In genomic region chr7:20738517-20739481, GRCh38 we compare ENCODE assay signal across 21 cellular contexts. TPM values are rescaled to one million over a fixed set of nuclear protein-coding genes. Genes with fewer than 3 reads are reported as not detected.
DNase-seq lines count a peak whose midpoint lies in the region; ATAC-seq, FAIRE-seq and TF ChIP-seq lines count a peak whose summit lies in the region.
"Had no signal": no experiment of that assay in that cellular context is flagged by ENCODE, and none has a peak within 500 bp of the region (broad histone marks: within the 10 kb centered on the region; RNA-seq: fewer than 3 reads in every experiment).

No MANE protein-coding gene starts in this region.

- CTCF ChIA-PET in HepG2 (lab: Yijun Ruan, JAX; ENCODE audit: low intra/inter-chr PET ratio, low total read pairs), result no interaction called here

- DNase-seq in GM18507 (ENCODE audit: extremely low spot score, insufficient read length, low read depth), result no peak
- DNase-seq in HepG2 (ENCODE audit: low spot score), result peak; percentile 41
- no peak for DNase-seq in activated T-cell treated with anti-CD3 and anti-CD28 coated beads for 4 hours
- no peak for DNase-seq in T-helper 17 cell
- no peak for DNase-seq in colonic mucosa
- no peak for DNase-seq in stimulated activated effector memory CD8-positive, alpha-beta T cell treated with anti-CD3 and anti-CD28 coated beads, Interleukin-12 subunit alpha, Interleukin-12 subunit beta, amount 100 ng/mL, for 72 hours (ENCODE audit: low spot score in 2 of 2)
- DNase-seq: activated CD4-positive, alpha-beta T cell treated with anti-CD3 and anti-CD28 coated beads, Interleukin-2, amount 10 ng/mL, durations not matched to agents 7 days and 5 days; activated naive CD4-positive, alpha-beta T cell treated with Interleukin-2 at 50 U/mL for 16 hours; anterior cingulate cortex; CD8-positive, alpha-beta memory T cell; effector CD4-positive, alpha-beta T cell; lower lobe of right lung; MV-4-11; Right ventricle myocardium superior; stimulated activated CD4-positive, alpha-beta T cell treated with anti-CD3 and anti-CD28 coated beads, Interleukin-1b, Interleukin-23, amount 100 ng/mL, for 48 hours; upper lobe of right lung had no signal

- H3K27me3 ChIP-seq in HepG2 (ENCODE audit: control insufficient read depth in 1 of 2, insufficient read depth in 2 of 2, low read length in 2 of 2) (no peaks in the 10 kb centered on the region), colonic mucosa (no peaks in the 10 kb centered on the region)
- H3K27me3 ChIP-seq: upper lobe of right lung had no signal

- H3K36me3 ChIP-seq in HepG2 (replicated peaks in 1 of 2; ENCODE audit: control insufficient read depth in 1 of 2, insufficient read depth in 2 of 2, low read length in 2 of 2) (no peaks in the 10 kb centered on the region), colonic mucosa (no peaks in the 10 kb centered on the region)
- H3K36me3 ChIP-seq: lower lobe of right lung, upper lobe of right lung had no signal

- TF ChIP-seq CTCF in HepG2 (CRISPR knock-in tag; IDR thresholded peaks at IDR 0.05), result no peak
- TF ChIP-seq CTCF in colonic mucosa (IDR thresholded peaks at IDR 0.05), result no peak

- TF ChIP-seq EP300 in Ishikawa (IDR thresholded peaks at IDR 0.05; ENCODE audit: borderline replicate concordance) (no peak), HepG2 (IDR thresholded peaks at IDR 0.05; ENCODE audit: low read depth in 2 of 2, low read length in 2 of 2) (no peak), HepG2 (CRISPR knock-in tag; IDR thresholded peaks at IDR 0.05; ENCODE audit: borderline replicate concordance) (no peak)

- H2AFZ ChIP-seq in HepG2 (ENCODE audit: low read length), result no peak overlapping the region

- peaks cover 2% of the 10 kb centered on the region for H3K9me3 Mint-ChIP-seq in stimulated activated effector memory CD8-positive, alpha-beta T cell treated with anti-CD3 and anti-CD28 coated beads, Interleukin-12 subunit alpha, Interleukin-12 subunit beta, amount 100 ng/mL, for 72 hours
- H3K9me3 Mint-ChIP-seq: activated CD4-positive, alpha-beta T cell treated with anti-CD3 and anti-CD28 coated beads, Interleukin-2, amount 10 ng/mL, durations not matched to agents 7 days and 5 days had no signal

- H3K9ac ChIP-seq in HepG2 (ENCODE audit: insufficient read depth, low read depth, low read length) (no peak overlapping the region), colonic mucosa (ENCODE audit: low read depth in 2 of 2, low read length in 2 of 2) (no peak overlapping the region)

- in situ Hi-C loops in HepG2 (cut with HindIII; ENCODE audit: extremely low pct_ligation_motif_present, low pct_unique_long_range_greater_than_20kb), result no loop called here

- peak overlapping the region; percentile 57 for H3K4me2 ChIP-seq in HepG2 (ENCODE audit: low read depth, low read length)

- peaks cover 2% of the 10 kb centered on the region for H3K36me3 Mint-ChIP-seq in T-helper 17 cell (ENCODE audit: low read depth)
- H3K36me3 Mint-ChIP-seq in stimulated activated effector memory CD8-positive, alpha-beta T cell treated with anti-CD3 and anti-CD28 coated beads, Interleukin-12 subunit alpha, Interleukin-12 subunit beta, amount 100 ng/mL, for 72 hours, result no peaks in the 10 kb centered on the region
- H3K36me3 Mint-ChIP-seq: CD8-positive, alpha-beta memory T cell had no signal

- H3K9me3 ChIP-seq in HepG2 (ENCODE audit: low read length) (no peaks in the 10 kb centered on the region), T-helper 17 cell (ENCODE audit: control insufficient read depth, low read length, poor library complexity, severe bottlenecking) (no peaks in the 10 kb centered on the region), colonic mucosa (no peaks in the 10 kb centered on the region)
- H3K9me3 ChIP-seq: lower lobe of right lung, upper lobe of right lung had no signal

- no peak overlapping the region for H3K4me3 Mint-ChIP-seq in T-helper 17 cell
- no peak overlapping the region for H3K4me3 Mint-ChIP-seq in stimulated activated effector memory CD8-positive, alpha-beta T cell treated with anti-CD3 and anti-CD28 coated beads, Interleukin-12 subunit alpha, Interleukin-12 subunit beta, amount 100 ng/mL, for 72 hours
- H3K4me3 Mint-ChIP-seq: activated CD4-positive, alpha-beta T cell treated with anti-CD3 and anti-CD28 coated beads, Interleukin-2, amount 10 ng/mL, durations not matched to agents 7 days and 5 days; CD8-positive, alpha-beta memory T cell had no signal

- H3K4me3 ChIP-seq in HepG2 (replicated peaks in 1 of 3; ENCODE audit: insufficient read depth in 1 of 3, low read depth in 2 of 3, low read length in 3 of 3), result no peak overlapping the region; a peak in 1 of 6 replicates
- H3K4me3 ChIP-seq in colonic mucosa, result no peak overlapping the region
- H3K4me3 ChIP-seq: lower lobe of right lung, upper lobe of right lung had no signal

- H3K27me3 Mint-ChIP-seq in T-helper 17 cell, result peaks cover under 1% of the 10 kb centered on the region

- no peak for TF ChIP-seq POLR2A in HepG2 (IDR thresholded peaks at IDR 0.05; ENCODE audit: insufficient read depth in 1 of 2, low read depth in 2 of 2, low read length in 2 of 2)

- BruUV-seq in HepG2 (replicated peaks; lab: Mats Ljungman, UMichigan), result no TSS peak

- H4K20me1 ChIP-seq in HepG2 (ENCODE audit: insufficient read depth, low read length), result no peaks in the 10 kb centered on the region

- no peaks in the 10 kb centered on the region for H3K4me1 Mint-ChIP-seq in T-helper 17 cell
- no peaks in the 10 kb centered on the region for H3K4me1 Mint-ChIP-seq in stimulated activated effector memory CD8-positive, alpha-beta T cell treated with anti-CD3 and anti-CD28 coated beads, Interleukin-12 subunit alpha, Interleukin-12 subunit beta, amount 100 ng/mL, for 72 hours
- H3K4me1 Mint-ChIP-seq: activated CD4-positive, alpha-beta T cell treated with anti-CD3 and anti-CD28 coated beads, Interleukin-2, amount 10 ng/mL, durations not matched to agents 7 days and 5 days; CD8-positive, alpha-beta memory T cell had no signal

- FAIRE-seq in GM18507 (lab: Jason Lieb, UNC) (peak; percentile 38), HepG2 (lab: Jason Lieb, UNC) (no peak)

- no peak overlapping the region for H3K27ac Mint-ChIP-seq in T-helper 17 cell
- H3K27ac Mint-ChIP-seq in stimulated activated effector memory CD8-positive, alpha-beta T cell treated with anti-CD3 and anti-CD28 coated beads, Interleukin-12 subunit alpha, Interleukin-12 subunit beta, amount 100 ng/mL, for 72 hours, result no peak overlapping the region
- H3K27ac Mint-ChIP-seq: activated CD4-positive, alpha-beta T cell treated with anti-CD3 and anti-CD28 coated beads, Interleukin-2, amount 10 ng/mL, durations not matched to agents 7 days and 5 days; CD8-positive, alpha-beta memory T cell had no signal

- no peak for TF ChIP-seq RAD21 in Ishikawa (IDR thresholded peaks at IDR 0.05; ENCODE audit: low read depth)
- no peak for TF ChIP-seq RAD21 in HepG2 (CRISPR knock-in tag; IDR thresholded peaks at IDR 0.05)

- POLR2A ChIA-PET in HepG2 (lab: Yijun Ruan, JAX), result no interaction called here

- H3K4me1 ChIP-seq in HepG2 (ENCODE audit: insufficient read depth, low read length), result peaks cover 41% of the 10 kb centered on the region
- no peaks in the 10 kb centered on the region for H3K4me1 ChIP-seq in colonic mucosa
- H3K4me1 ChIP-seq: lower lobe of right lung, upper lobe of right lung had no signal

- intact Hi-C loops in HepG2 (cut with micrococcal nuclease; ENCODE audit: unreplicated experiment), result no loop called here
- intact Hi-C loops in colonic mucosa (cut with DNase I), result no loop called here

- peak; percentile 1 for ATAC-seq in GM21423 (IDR thresholded peaks at IDR 0.05; ENCODE audit: unreplicated experiment)
- peak; percentile 31; the same call in 2 of the 3 replicates for ATAC-seq in HepG2
- ATAC-seq in T-helper 17 cell, result no peak
- ATAC-seq in stimulated activated effector memory CD8-positive, alpha-beta T cell treated with anti-CD3 and anti-CD28 coated beads, Interleukin-12 subunit alpha, Interleukin-12 subunit beta, amount 100 ng/mL, for 72 hours, result no peak
- ATAC-seq: HCT116, lower lobe of right lung had no signal

- H3K27ac ChIP-seq in HepG2 (ENCODE audit: extremely low read length, insufficient read depth, low read length), result peak overlapping the region; percentile 47
- H3K27ac ChIP-seq in colonic mucosa, result no peak overlapping the region
- H3K27ac ChIP-seq: lower lobe of right lung, upper lobe of right lung had no signal

- no peaks in the 10 kb centered on the region for H3K79me2 ChIP-seq in HepG2 (ENCODE audit: insufficient read depth, low read length)

- WGBS in HepG2 (ENCODE audit: low lambda C conversion rate), result 54% methylated on average over 11 of the region's 11 CpGs

TF ChIP-seq in Ishikawa, 13 proteins besides CTCF, POLR2A, EP300 and RAD21 (continues in another document):
- peak; percentile 36; the same call in 1 of the 2 replicates for TF ChIP-seq CEBPB (IDR thresholded peaks at IDR 0.05)
- no peak for TF ChIP-seq TAF1 (IDR thresholded peaks at IDR 0.05; ENCODE audit: low read depth)
- no peak for TF ChIP-seq CREB1 (IDR thresholded peaks at IDR 0.05; ENCODE audit: low read depth)

TF ChIP-seq in HepG2, 621 proteins besides CTCF, POLR2A, EP300 and RAD21 (continues in another document):
- TF ChIP-seq CEBPB (IDR thresholded peaks at IDR 0.05; ENCODE audit: borderline replicate concordance, low read depth, low read length), result peak; percentile 78

RNA-seq across cellular contexts. Expression of gene SP8, which starts 47.9 kb away (rescaled TPM):
- not detected in 2 replicates for total RNA-seq in HepG2 (2016; rRNA removed; fragmentation: Illumina TruSeq; extraction: Trizol)
- not detected in 2 replicates for total RNA-seq in HepG2 (2016; cell fraction: cytosol; rRNA removed; fragmentation: Illumina TruSeq; extraction: Trizol; ENCODE audit: low read depth)
- not detected in 2 replicates for total RNA-seq in HepG2 (2016; cell fraction: insoluble cytoplasmic fraction; rRNA removed; fragmentation: Illumina TruSeq; extraction: Trizol)
- total RNA-seq in HepG2 (2016; cell fraction: membrane; rRNA removed; fragmentation: Illumina TruSeq; extraction: Trizol), result not detected in 2 replicates
- total RNA-seq in HepG2 (2016; cell fraction: nucleus; rRNA removed; fragmentation: Illumina TruSeq; extraction: Trizol), result not detected in 2 replicates
- not detected in 2 replicates for polyA plus RNA-seq in HepG2 (2011; rRNA removed)
- polyA plus RNA-seq in HepG2 (2011; cell fraction: cytosol; rRNA removed), result not detected in 2 replicates
- polyA plus RNA-seq in HepG2 (2011; cell fraction: nucleus; rRNA removed), result not detected in 2 replicates
- not detected in 2 replicates for polyA plus RNA-seq in HepG2 (2012)
- polyA plus RNA-seq in HepG2 (2016; cell fraction: cytosol; fragmentation: Illumina TruSeq; extraction: Trizol; ENCODE audit: low read depth), result not detected in 2 replicates
- not detected in 2 replicates for polyA plus RNA-seq in HepG2 (2016; cell fraction: insoluble cytoplasmic fraction; fragmentation: Illumina TruSeq; extraction: Trizol; ENCODE audit: low read depth)
- not detected in 2 replicates for polyA plus RNA-seq in HepG2 (2016; cell fraction: membrane; fragmentation: Illumina TruSeq; extraction: Trizol; ENCODE audit: low read depth)
- polyA plus RNA-seq in HepG2 (2016; cell fraction: nucleus; fragmentation: Illumina TruSeq; extraction: Trizol; ENCODE audit: insufficient read depth, low read depth), result not detected in 2 replicates
- polyA minus RNA-seq in HepG2 (2011; rRNA and poly(A)+ RNA removed; ENCODE audit: low replicate concordance), result not detected in 2 replicates
- not detected in 2 replicates for polyA minus RNA-seq in HepG2 (2011; cell fraction: cytosol; rRNA and poly(A)+ RNA removed)
- polyA minus RNA-seq in HepG2 (2011; cell fraction: nucleus; rRNA and poly(A)+ RNA removed), result not detected in 2 replicates
- not detected for total RNA-seq in T-helper 17 cell
- under 1 TPM in 1 of 2 donors, not detected in 1; 0.15 TPM for total RNA-seq in colonic mucosa
- total RNA-seq: activated CD4-positive, alpha-beta T cell treated with anti-CD3 and anti-CD28 coated beads, Interleukin-2, amount 10 ng/mL, durations not matched to agents 7 days and 5 days; CD8-positive, alpha-beta memory T cell; fibroblast of lung; lower lobe of right lung; osteocyte; Right ventricle myocardium superior; upper lobe of right lung had no signal
- polyA plus RNA-seq: CD8-positive, alpha-beta memory T cell; fibroblast of lung had no signal

Comparison
In these comparisons a context has a peak if more than half of its experiments do, and no peak if none do; other contexts are left out.
1. ATAC-seq: peak in GM21423 (single experiment) and HepG2 (single experiment); none in T-helper 17 cell (single experiment) and stimulated activated effector memory CD8-positive, alpha-beta T cell treated with anti-CD3 and anti-CD28 coated beads, Interleukin-12 subunit alpha, Interleukin-12 subunit beta, amount 100 ng/mL, for 72 hours (single experiment).